In genomic region chr3:28136607-28137216, GRCh38 we compare ENCODE assay signal across 7 cellular contexts.
"Had no signal": no experiment of that assay in that cellular context is flagged by ENCODE, and none has a peak within 500 bp of the region (broad histone marks: within the 10 kb centered on the region; RNA-seq: fewer than 3 reads in every experiment).

No MANE protein-coding gene starts in this region.

- FAIRE-seq: G401.6, GM12891, GM12892, GM18507, GM19239 had no signal

- DNase-seq: GDM1, GF-D8 had no signal
